Comparison of ENCODE assay signal across 9 cellular contexts in genomic region chr1:70675737-70676156, GRCh38.
DNase-seq lines count a peak whose midpoint lies in the region; ATAC-seq lines count a peak whose summit lies in the region.
"Had no signal": no experiment of that assay in that cellular context is flagged by ENCODE, and none has a peak within 500 bp of the region (broad histone marks: within the 10 kb centered on the region; RNA-seq: fewer than 3 reads in every experiment).

No MANE protein-coding gene starts in this region.

- H3K27ac ChIP-seq in HUES48 (ENCODE audit: low read depth, low read length) = peak overlapping the region; percentile 45

- H3K27me3 ChIP-seq in H7 (ENCODE audit: control insufficient read depth, insufficient read depth, low read length) (no peaks in the 10 kb centered on the region), HUES48 (ENCODE audit: control insufficient read depth, insufficient read depth, low read length) (no peaks in the 10 kb centered on the region)

- peak; percentile 63 for ATAC-seq in GM18861 (IDR thresholded peaks at IDR 0.05; ENCODE audit: unreplicated experiment)

- H3K4me3 Mint-ChIP-seq in activated T-helper 2 cell treated with anti-CD3 and anti-CD28 coated beads, Interferon-gamma antibody, Interleukin-2, Interleukin-4, amounts not matched to agents 10 μg/mL and 5 μg/mL and 100 μg/mL, durations not matched to agents 14 hours and 24 hours and 36 hours (ENCODE audit: low read depth) = no peak overlapping the region

- H3K9ac ChIP-seq in HUES48 (ENCODE audit: low read depth, low read length) = no peak overlapping the region

- no peaks in the 10 kb centered on the region for H3K9me3 ChIP-seq in HUES48 (ENCODE audit: control insufficient read depth, insufficient read depth, low read length)

- intact Hi-C loops in activated T-helper 2 cell treated with anti-CD3 and anti-CD28 coated beads, Interferon-gamma antibody, Interleukin-2, Interleukin-4, amounts not matched to agents 10 μg/mL and 5 μg/mL and 100 μg/mL, durations not matched to agents 14 hours and 24 hours and 36 hours (cut with micrococcal nuclease) = no loop called here

- DNase-seq in H7 (peak; percentile 13), iPS DF 19.7 (ENCODE audit: low read depth, low spot score) (peak; percentile 33), amniotic stem cell (lab: John Stamatoyannopoulos, UW) (no peak)
- no peak for DNase-seq in activated T-cell treated with anti-CD3 and anti-CD28 coated beads, Interleukin-2, amount 50 U/mL, for 1 hour
- DNase-seq in activated T-helper 2 cell treated with anti-CD3 and anti-CD28 coated beads, Interferon-gamma antibody, Interleukin-2, Interleukin-4, amounts not matched to agents 10 μg/mL and 5 μg/mL and 100 μg/mL, durations not matched to agents 14 hours and 24 hours and 36 hours (ENCODE audit: low spot score) = no peak
- no peak for DNase-seq in activated CD4-positive, alpha-beta T cell treated with anti-CD3 and anti-CD28 coated beads, Interleukin-2, amount 50 U/mL, for 48 hours
- DNase-seq: Right ventricle myocardium superior had no signal

- H3K4me3 ChIP-seq in H7 (ENCODE audit: insufficient read depth, low read depth, low read length) = no peak overlapping the region
- H3K4me3 ChIP-seq in HUES48 (ENCODE audit: low read depth, low read length) = no peak overlapping the region

- no peaks in the 10 kb centered on the region for H3K9me3 Mint-ChIP-seq in activated T-helper 2 cell treated with anti-CD3 and anti-CD28 coated beads, Interferon-gamma antibody, Interleukin-2, Interleukin-4, amounts not matched to agents 10 μg/mL and 5 μg/mL and 100 μg/mL, durations not matched to agents 14 hours and 24 hours and 36 hours

- H3K27me3 Mint-ChIP-seq in activated T-helper 2 cell treated with anti-CD3 and anti-CD28 coated beads, Interferon-gamma antibody, Interleukin-2, Interleukin-4, amounts not matched to agents 10 μg/mL and 5 μg/mL and 100 μg/mL, durations not matched to agents 14 hours and 24 hours and 36 hours (ENCODE audit: low read depth) = peaks cover 10% of the 10 kb centered on the region

- H3K4me1 ChIP-seq in HUES48 (ENCODE audit: control insufficient read depth, insufficient read depth, low read length) = peaks cover 18% of the 10 kb centered on the region

- H3K4me1 Mint-ChIP-seq in activated T-helper 2 cell treated with anti-CD3 and anti-CD28 coated beads, Interferon-gamma antibody, Interleukin-2, Interleukin-4, amounts not matched to agents 10 μg/mL and 5 μg/mL and 100 μg/mL, durations not matched to agents 14 hours and 24 hours and 36 hours (ENCODE audit: low read depth) = peaks cover 4% of the 10 kb centered on the region

- H3K27ac Mint-ChIP-seq in activated T-helper 2 cell treated with anti-CD3 and anti-CD28 coated beads, Interferon-gamma antibody, Interleukin-2, Interleukin-4, amounts not matched to agents 10 μg/mL and 5 μg/mL and 100 μg/mL, durations not matched to agents 14 hours and 24 hours and 36 hours = no peak overlapping the region

- H3K36me3 Mint-ChIP-seq in activated T-helper 2 cell treated with anti-CD3 and anti-CD28 coated beads, Interferon-gamma antibody, Interleukin-2, Interleukin-4, amounts not matched to agents 10 μg/mL and 5 μg/mL and 100 μg/mL, durations not matched to agents 14 hours and 24 hours and 36 hours (ENCODE audit: low read depth) = no peaks in the 10 kb centered on the region

- H3K36me3 ChIP-seq in H7 (replicated peaks; ENCODE audit: control insufficient read depth, insufficient read depth, low read length) = no peaks in the 10 kb centered on the region
- H3K36me3 ChIP-seq in HUES48 (ENCODE audit: control insufficient read depth, insufficient read depth, low read length) = no peaks in the 10 kb centered on the region

Comparison
In these comparisons a context has a peak if more than half of its experiments do, and no peak if none do; other contexts are left out.
1. DNase-seq: peak in H7 (single experiment) and iPS DF 19.7 (single experiment); none in amniotic stem cell (single experiment), activated T-cell treated with anti-CD3 and anti-CD28 coated beads, Interleukin-2, amount 50 U/mL, for 1 hour (single experiment), activated T-helper 2 cell treated with anti-CD3 and anti-CD28 coated beads, Interferon-gamma antibody, Interleukin-2, Interleukin-4, amounts not matched to agents 10 μg/mL and 5 μg/mL and 100 μg/mL, durations not matched to agents 14 hours and 24 hours and 36 hours (single experiment) and activated CD4-positive, alpha-beta T cell treated with anti-CD3 and anti-CD28 coated beads, Interleukin-2, amount 50 U/mL, for 48 hours (0 of 2).